ENCODE assay signal across 1 cellular context in the genomic region with DNA sequence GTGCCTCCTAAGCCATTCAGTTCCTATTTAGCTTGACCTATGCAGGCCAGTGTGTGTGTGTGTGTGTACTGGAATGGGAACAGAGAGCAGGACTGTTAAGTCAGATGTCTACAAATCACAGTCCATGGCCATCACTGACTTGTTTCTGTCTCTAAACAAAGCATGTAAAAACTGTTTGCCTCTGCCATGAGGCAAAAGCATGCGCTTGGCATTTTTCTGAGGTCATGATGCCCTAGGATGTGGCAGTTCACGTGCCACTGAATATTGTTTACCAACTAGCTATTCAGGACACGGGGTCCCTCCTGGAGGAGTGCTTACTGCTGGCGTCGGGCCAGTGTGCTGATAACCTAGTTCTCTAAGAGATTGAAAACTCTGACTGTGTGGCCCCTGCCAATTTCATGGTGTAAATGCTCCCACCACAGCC.
A peak's percentile ranks its signal among the peaks of the same experiment; 100 is the strongest.
TF ChIP-seq lines count a peak whose summit lies in the region.

No MANE protein-coding gene starts in this region.

TF ChIP-seq in HepG2, 621 proteins besides CTCF, POLR2A, EP300 and RAD21 (continued from another document and continues in another):
- TF ChIP-seq, protein P1, sequence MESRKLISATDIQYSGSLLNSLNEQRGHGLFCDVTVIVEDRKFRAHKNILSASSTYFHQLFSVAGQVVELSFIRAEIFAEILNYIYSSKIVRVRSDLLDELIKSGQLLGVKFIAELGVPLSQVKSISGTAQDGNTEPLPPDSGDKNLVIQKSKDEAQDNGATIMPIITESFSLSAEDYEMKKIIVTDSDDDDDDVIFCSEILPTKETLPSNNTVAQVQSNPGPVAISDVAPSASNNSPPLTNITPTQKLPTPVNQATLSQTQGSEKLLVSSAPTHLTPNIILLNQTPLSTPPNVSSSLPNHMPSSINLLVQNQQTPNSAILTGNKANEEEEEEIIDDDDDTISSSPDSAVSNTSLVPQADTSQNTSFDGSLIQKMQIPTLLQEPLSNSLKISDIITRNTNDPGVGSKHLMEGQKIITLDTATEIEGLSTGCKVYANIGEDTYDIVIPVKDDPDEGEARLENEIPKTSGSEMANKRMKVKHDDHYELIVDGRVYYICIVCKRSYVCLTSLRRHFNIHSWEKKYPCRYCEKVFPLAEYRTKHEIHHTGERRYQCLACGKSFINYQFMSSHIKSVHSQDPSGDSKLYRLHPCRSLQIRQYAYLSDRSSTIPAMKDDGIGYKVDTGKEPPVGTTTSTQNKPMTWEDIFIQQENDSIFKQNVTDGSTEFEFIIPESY (CRISPR knock-in tag; IDR thresholded peaks at IDR 0.05) = peak; percentile 49; the same call in 1 of the 2 replicates
- TF ChIP-seq ATAD3A (CRISPR knock-in tag; IDR thresholded peaks at IDR 0.05) (no peak), NONO (IDR thresholded peaks at IDR 0.05) (no peak), NONO (CRISPR knock-in tag; conservative IDR thresholded peaks at IDR 0.05) (no peak), THYN1 (CRISPR knock-in tag; IDR thresholded peaks at IDR 0.05; ENCODE audit: borderline replicate concordance, low read depth) (no peak), HMG20A (CRISPR knock-in tag; IDR thresholded peaks at IDR 0.05; ENCODE audit: borderline replicate concordance) (peak; percentile 98), ZNF441 (CRISPR knock-in tag; IDR thresholded peaks at IDR 0.05; ENCODE audit: borderline replicate concordance) (no peak), ZNF607 (CRISPR knock-in tag; IDR thresholded peaks at IDR 0.05; ENCODE audit: borderline replicate concordance) (no peak), MTF2 (CRISPR knock-in tag; IDR thresholded peaks at IDR 0.05; ENCODE audit: borderline replicate concordance) (no peak), ZNF747 (CRISPR knock-in tag; IDR thresholded peaks at IDR 0.05; ENCODE audit: borderline replicate concordance) (no peak), MTF1 (CRISPR knock-in tag; IDR thresholded peaks at IDR 0.05) (no peak), MZF1 (CRISPR knock-in tag; IDR thresholded peaks at IDR 0.05; ENCODE audit: borderline replicate concordance) (no peak), ZNF652 (CRISPR knock-in tag; IDR thresholded peaks at IDR 0.05; ENCODE audit: borderline replicate concordance, low read depth) (no peak), KAT8 (CRISPR knock-in tag; IDR thresholded peaks at IDR 0.05) (0 out of 2 replicates have a peak, but pooled peaks have one; percentile 33), KLF11 (CRISPR knock-in tag; IDR thresholded peaks at IDR 0.05) (no peak), MIXL1 (CRISPR knock-in tag; IDR thresholded peaks at IDR 0.05) (peak; percentile 86), SAFB2 (CRISPR knock-in tag; IDR thresholded peaks at IDR 0.05; ENCODE audit: borderline replicate concordance, low read depth) (no peak), ZNF562 (CRISPR knock-in tag; IDR thresholded peaks at IDR 0.05; ENCODE audit: borderline replicate concordance) (no peak), HES4 (CRISPR knock-in tag; IDR thresholded peaks at IDR 0.05; ENCODE audit: borderline replicate concordance) (no peak), ZC3H13 (CRISPR knock-in tag; IDR thresholded peaks at IDR 0.05) (no peak), PTBP1 (IDR thresholded peaks at IDR 0.05; ENCODE audit: low read depth, low read length, poor library complexity, severe bottlenecking) (no peak), STAG1 (CRISPR knock-in tag; IDR thresholded peaks at IDR 0.05) (no peak), MYC (CRISPR knock-in tag; IDR thresholded peaks at IDR 0.05; ENCODE audit: borderline replicate concordance) (peak; percentile 58; the same call in 1 of the 2 replicates), SP1 (IDR thresholded peaks at IDR 0.05) (no peak), SP1 (CRISPR knock-in tag; IDR thresholded peaks at IDR 0.05) (0 out of 2 replicates have a peak, but pooled peaks have one; percentile 27), NRL (CRISPR knock-in tag; IDR thresholded peaks at IDR 0.05; ENCODE audit: borderline replicate concordance) (no peak), HMGA1 (CRISPR knock-in tag; conservative IDR thresholded peaks at IDR 0.05) (no peak), ZNF354B (CRISPR knock-in tag; IDR thresholded peaks at IDR 0.05) (no peak), ZNF749 (CRISPR knock-in tag; IDR thresholded peaks at IDR 0.05; ENCODE audit: borderline replicate concordance) (no peak), MAF1 (CRISPR knock-in tag; IDR thresholded peaks at IDR 0.05; ENCODE audit: borderline replicate concordance) (no peak), ZFP37 (CRISPR knock-in tag; IDR thresholded peaks at IDR 0.05; ENCODE audit: borderline replicate concordance) (0 out of 2 replicates have a peak, but pooled peaks have one; percentile 74), SRSF1 (optimal IDR thresholded peaks at IDR 0.05; ENCODE audit: low read depth, low read length) (no peak), DNMT3B (CRISPR knock-in tag; conservative IDR thresholded peaks at IDR 0.05) (peak; percentile 59), TARDBP (CRISPR knock-in tag; IDR thresholded peaks at IDR 0.05) (peak; percentile 85; the same call in 1 of the 2 replicates), ZFX (CRISPR knock-in tag; IDR thresholded peaks at IDR 0.05; ENCODE audit: low read depth) (peak; percentile 42; the same call in 1 of the 2 replicates), ZNF781 (CRISPR knock-in tag; IDR thresholded peaks at IDR 0.05; ENCODE audit: borderline replicate concordance, not compliant biosample characterization) (no peak), KLF16 (CRISPR knock-in tag; IDR thresholded peaks at IDR 0.05) (peak in 1 of 2 experiments; percentile 88; a peak in 2 of 4 replicates), HNRNPH1 (optimal IDR thresholded peaks at IDR 0.05; ENCODE audit: low read depth, low read length) (no peak), TBX3 (IDR thresholded peaks at IDR 0.05; ENCODE audit: borderline replicate concordance) (peak; percentile 78), ZMYM2 (CRISPR knock-in tag; IDR thresholded peaks at IDR 0.05) (no peak), NCOA1 (CRISPR knock-in tag; IDR thresholded peaks at IDR 0.05) (no peak), ZKSCAN8 (CRISPR knock-in tag; IDR thresholded peaks at IDR 0.05; ENCODE audit: borderline replicate concordance) (peak; percentile 91), XBP1 (CRISPR knock-in tag; IDR thresholded peaks at IDR 0.05) (no peak), BHLHE40 (IDR thresholded peaks at IDR 0.05; ENCODE audit: low read length) (peak; percentile 99), NPAS2 (CRISPR knock-in tag; IDR thresholded peaks at IDR 0.05; ENCODE audit: borderline replicate concordance) (no peak), TMF1 (CRISPR knock-in tag; IDR thresholded peaks at IDR 0.05; ENCODE audit: low read depth) (no peak)
- TF ChIP-seq, protein P2, sequence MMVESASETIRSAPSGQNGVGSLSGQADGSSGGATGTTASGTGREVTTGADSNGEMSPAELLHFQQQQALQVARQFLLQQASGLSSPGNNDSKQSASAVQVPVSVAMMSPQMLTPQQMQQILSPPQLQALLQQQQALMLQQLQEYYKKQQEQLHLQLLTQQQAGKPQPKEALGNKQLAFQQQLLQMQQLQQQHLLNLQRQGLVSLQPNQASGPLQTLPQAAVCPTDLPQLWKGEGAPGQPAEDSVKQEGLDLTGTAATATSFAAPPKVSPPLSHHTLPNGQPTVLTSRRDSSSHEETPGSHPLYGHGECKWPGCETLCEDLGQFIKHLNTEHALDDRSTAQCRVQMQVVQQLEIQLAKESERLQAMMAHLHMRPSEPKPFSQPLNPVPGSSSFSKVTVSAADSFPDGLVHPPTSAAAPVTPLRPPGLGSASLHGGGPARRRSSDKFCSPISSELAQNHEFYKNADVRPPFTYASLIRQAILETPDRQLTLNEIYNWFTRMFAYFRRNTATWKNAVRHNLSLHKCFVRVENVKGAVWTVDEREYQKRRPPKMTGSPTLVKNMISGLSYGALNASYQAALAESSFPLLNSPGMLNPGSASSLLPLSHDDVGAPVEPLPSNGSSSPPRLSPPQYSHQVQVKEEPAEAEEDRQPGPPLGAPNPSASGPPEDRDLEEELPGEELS (CRISPR knock-in tag; IDR thresholded peaks at IDR 0.05) = peak; percentile 90
- TF ChIP-seq, protein P3, sequence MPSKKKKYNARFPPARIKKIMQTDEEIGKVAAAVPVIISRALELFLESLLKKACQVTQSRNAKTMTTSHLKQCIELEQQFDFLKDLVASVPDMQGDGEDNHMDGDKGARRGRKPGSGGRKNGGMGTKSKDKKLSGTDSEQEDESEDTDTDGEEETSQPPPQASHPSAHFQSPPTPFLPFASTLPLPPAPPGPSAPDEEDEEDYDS (CRISPR knock-in tag; IDR thresholded peaks at IDR 0.05) = peak; percentile 66
- TF ChIP-seq, protein P4, sequence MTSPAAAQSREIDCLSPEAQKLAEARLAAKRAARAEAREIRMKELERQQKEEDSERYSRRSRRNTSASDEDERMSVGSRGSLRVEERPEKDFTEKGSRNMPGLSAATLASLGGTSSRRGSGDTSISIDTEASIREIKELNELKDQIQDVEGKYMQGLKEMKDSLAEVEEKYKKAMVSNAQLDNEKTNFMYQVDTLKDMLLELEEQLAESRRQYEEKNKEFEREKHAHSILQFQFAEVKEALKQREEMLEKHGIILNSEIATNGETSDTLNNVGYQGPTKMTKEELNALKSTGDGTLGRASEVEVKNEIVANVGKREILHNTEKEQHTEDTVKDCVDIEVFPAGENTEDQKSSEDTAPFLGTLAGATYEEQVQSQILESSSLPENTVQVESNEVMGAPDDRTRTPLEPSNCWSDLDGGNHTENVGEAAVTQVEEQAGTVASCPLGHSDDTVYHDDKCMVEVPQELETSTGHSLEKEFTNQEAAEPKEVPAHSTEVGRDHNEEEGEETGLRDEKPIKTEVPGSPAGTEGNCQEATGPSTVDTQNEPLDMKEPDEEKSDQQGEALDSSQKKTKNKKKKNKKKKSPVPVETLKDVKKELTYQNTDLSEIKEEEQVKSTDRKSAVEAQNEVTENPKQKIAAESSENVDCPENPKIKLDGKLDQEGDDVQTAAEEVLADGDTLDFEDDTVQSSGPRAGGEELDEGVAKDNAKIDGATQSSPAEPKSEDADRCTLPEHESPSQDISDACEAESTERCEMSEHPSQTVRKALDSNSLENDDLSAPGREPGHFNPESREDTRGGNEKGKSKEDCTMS (CRISPR knock-in tag; conservative IDR thresholded peaks at IDR 0.05) = no peak
- TF ChIP-seq, protein P5, sequence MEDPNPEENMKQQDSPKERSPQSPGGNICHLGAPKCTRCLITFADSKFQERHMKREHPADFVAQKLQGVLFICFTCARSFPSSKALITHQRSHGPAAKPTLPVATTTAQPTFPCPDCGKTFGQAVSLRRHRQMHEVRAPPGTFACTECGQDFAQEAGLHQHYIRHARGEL (CRISPR knock-in tag; IDR thresholded peaks at IDR 0.05) = no peak
- TF ChIP-seq, protein P6, sequence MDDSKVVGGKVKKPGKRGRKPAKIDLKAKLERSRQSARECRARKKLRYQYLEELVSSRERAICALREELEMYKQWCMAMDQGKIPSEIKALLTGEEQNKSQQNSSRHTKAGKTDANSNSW (CRISPR knock-in tag; IDR thresholded peaks at IDR 0.05; ENCODE audit: borderline replicate concordance) = no peak
- TF ChIP-seq, protein P7, sequence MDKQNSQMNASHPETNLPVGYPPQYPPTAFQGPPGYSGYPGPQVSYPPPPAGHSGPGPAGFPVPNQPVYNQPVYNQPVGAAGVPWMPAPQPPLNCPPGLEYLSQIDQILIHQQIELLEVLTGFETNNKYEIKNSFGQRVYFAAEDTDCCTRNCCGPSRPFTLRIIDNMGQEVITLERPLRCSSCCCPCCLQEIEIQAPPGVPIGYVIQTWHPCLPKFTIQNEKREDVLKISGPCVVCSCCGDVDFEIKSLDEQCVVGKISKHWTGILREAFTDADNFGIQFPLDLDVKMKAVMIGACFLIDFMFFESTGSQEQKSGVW (CRISPR knock-in tag; IDR thresholded peaks at IDR 0.05; ENCODE audit: borderline replicate concordance) = no peak
- TF ChIP-seq, protein P8, sequence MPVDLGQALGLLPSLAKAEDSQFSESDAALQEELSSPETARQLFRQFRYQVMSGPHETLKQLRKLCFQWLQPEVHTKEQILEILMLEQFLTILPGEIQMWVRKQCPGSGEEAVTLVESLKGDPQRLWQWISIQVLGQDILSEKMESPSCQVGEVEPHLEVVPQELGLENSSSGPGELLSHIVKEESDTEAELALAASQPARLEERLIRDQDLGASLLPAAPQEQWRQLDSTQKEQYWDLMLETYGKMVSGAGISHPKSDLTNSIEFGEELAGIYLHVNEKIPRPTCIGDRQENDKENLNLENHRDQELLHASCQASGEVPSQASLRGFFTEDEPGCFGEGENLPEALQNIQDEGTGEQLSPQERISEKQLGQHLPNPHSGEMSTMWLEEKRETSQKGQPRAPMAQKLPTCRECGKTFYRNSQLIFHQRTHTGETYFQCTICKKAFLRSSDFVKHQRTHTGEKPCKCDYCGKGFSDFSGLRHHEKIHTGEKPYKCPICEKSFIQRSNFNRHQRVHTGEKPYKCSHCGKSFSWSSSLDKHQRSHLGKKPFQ (CRISPR knock-in tag; IDR thresholded peaks at IDR 0.05; ENCODE audit: insufficient replicate concordance) = no peak
- TF ChIP-seq, protein P9, sequence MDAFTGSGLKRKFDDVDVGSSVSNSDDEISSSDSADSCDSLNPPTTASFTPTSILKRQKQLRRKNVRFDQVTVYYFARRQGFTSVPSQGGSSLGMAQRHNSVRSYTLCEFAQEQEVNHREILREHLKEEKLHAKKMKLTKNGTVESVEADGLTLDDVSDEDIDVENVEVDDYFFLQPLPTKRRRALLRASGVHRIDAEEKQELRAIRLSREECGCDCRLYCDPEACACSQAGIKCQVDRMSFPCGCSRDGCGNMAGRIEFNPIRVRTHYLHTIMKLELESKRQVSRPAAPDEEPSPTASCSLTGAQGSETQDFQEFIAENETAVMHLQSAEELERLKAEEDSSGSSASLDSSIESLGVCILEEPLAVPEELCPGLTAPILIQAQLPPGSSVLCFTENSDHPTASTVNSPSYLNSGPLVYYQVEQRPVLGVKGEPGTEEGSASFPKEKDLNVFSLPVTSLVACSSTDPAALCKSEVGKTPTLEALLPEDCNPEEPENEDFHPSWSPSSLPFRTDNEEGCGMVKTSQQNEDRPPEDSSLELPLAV (CRISPR knock-in tag; conservative IDR thresholded peaks at IDR 0.05; ENCODE audit: low read depth) = no peak
- TF ChIP-seq, protein P10, sequence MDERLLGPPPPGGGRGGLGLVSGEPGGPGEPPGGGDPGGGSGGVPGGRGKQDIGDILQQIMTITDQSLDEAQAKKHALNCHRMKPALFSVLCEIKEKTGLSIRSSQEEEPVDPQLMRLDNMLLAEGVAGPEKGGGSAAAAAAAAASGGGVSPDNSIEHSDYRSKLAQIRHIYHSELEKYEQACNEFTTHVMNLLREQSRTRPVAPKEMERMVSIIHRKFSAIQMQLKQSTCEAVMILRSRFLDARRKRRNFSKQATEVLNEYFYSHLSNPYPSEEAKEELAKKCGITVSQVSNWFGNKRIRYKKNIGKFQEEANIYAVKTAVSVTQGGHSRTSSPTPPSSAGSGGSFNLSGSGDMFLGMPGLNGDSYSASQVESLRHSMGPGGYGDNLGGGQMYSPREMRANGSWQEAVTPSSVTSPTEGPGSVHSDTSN (CRISPR knock-in tag; IDR thresholded peaks at IDR 0.05) = peak; percentile 53
- TF ChIP-seq, protein P11, sequence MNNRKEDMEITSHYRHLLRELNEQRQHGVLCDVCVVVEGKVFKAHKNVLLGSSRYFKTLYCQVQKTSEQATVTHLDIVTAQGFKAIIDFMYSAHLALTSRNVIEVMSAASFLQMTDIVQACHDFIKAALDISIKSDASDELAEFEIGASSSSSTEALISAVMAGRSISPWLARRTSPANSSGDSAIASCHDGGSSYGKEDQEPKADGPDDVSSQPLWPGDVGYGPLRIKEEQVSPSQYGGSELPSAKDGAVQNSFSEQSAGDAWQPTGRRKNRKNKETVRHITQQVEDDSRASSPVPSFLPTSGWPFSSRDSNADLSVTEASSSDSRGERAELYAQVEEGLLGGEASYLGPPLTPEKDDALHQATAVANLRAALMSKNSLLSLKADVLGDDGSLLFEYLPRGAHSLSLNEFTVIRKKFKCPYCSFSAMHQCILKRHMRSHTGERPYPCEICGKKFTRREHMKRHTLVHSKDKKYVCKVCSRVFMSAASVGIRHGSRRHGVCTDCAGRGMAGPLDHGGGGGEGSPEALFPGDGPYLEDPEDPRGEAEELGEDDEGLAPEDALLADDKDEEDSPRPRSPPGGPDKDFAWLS (CRISPR knock-in tag; IDR thresholded peaks at IDR 0.05; ENCODE audit: borderline replicate concordance) = no peak
